11 cellular contexts compared by ENCODE assay signal in the genomic region with DNA sequence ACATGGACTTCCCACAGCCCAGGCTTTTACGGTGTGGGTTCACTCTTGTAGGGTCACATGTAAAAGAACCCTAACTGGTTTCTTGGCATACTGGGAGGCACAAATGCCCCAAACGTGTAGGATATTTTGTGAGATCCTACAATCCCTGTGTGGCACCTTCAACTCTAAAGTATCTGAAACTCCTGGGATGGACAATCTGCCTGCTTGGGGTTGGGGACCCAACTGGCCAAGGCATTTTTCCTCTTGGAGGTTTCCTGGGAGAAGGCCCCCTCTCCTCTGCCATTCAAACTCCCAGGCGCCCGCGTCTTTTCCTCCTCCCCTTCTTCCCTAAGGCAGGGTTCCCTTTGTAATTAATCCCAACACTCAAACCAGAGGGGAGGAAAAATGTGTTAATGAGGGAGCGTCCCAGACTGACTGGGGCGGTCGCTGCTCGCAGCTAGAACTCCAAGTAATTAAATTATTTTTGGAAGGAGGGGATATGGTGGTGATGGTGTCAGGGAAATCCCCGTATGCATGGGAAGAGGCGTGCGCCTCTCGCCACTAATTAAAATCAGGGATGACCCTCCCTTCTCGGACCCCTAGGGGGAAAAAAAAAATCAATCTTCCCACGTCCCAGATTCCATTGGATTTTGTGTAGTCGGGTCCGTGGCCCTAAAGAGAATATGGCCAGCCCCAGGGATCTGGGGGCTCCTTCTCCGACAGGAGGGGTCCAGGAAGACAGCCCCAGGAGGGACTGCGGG. TPM values are rescaled to one million over a fixed set of nuclear protein-coding genes. Genes with fewer than 3 reads are reported as not detected.
DNase-seq lines count a peak whose midpoint lies in the region; ATAC-seq and TF ChIP-seq lines count a peak whose summit lies in the region.
"Had no signal": no experiment of that assay in that cellular context is flagged by ENCODE, and none has a peak within 500 bp of the region (broad histone marks: within the 10 kb centered on the region; RNA-seq: fewer than 3 reads in every experiment).

No MANE protein-coding gene starts in this region.

- no peak overlapping the region for H3K27ac ChIP-seq in OCI-LY3 (ENCODE audit: low read length)
- no peak overlapping the region for H3K27ac ChIP-seq in PC-3 (ENCODE audit: low read length)
- H3K27ac ChIP-seq: epithelial cell of prostate had no signal

- no peaks in the 10 kb centered on the region for H3K9me2 ChIP-seq in PC-3 (replicated peaks; ENCODE audit: low read length)

- H3F3A ChIP-seq in PC-3 (ENCODE audit: low read length, unreplicated experiment): no peaks in the 10 kb centered on the region

- DNase-seq in BE2C (no peak), epithelial cell of proximal tubule (ENCODE audit: low read depth) (no peak), DMS153 (lab: John Stamatoyannopoulos, UW) (no peak), NCI-H128 (lab: John Stamatoyannopoulos, UW; ENCODE audit: unreplicated experiment) (no peak), NCI-H2029 treated with DMSO at 0.1 percent for 48 hours (lab: John Stamatoyannopoulos, UW) (no peak), PC-3 (no peak)

- H4K20me1 ChIP-seq in OCI-LY3 (ENCODE audit: insufficient read depth, low read length): no peaks in the 10 kb centered on the region
- no peaks in the 10 kb centered on the region for H4K20me1 ChIP-seq in PC-3 (ENCODE audit: low read length)

- no peaks in the 10 kb centered on the region for H3K79me2 ChIP-seq in OCI-LY3 (ENCODE audit: low read length)
- H3K79me2 ChIP-seq in PC-3 (ENCODE audit: low read length): no peaks in the 10 kb centered on the region

- H2AFZ ChIP-seq in OCI-LY3 (ENCODE audit: low read depth, low read length): peak overlapping the region; percentile 91
- H2AFZ ChIP-seq in neuron (ENCODE audit: low read depth, low read length): peak overlapping the region; percentile 30
- H2AFZ ChIP-seq in PC-3 (ENCODE audit: low read length): no peak overlapping the region

- intact Hi-C loops in PC-3 (cut with micrococcal nuclease): no loop called here

- POLR2A ChIA-PET in PC-3 (lab: Charles Lee; ENCODE audit: unreplicated experiment): no interaction called here

- H3K4me3 ChIP-seq in BE2C (ENCODE audit: low read depth, low read length) (peak overlapping the region; percentile 79), OCI-LY3 (ENCODE audit: low read length) (peak overlapping the region; percentile 78), epithelial cell of proximal tubule (ENCODE audit: low read depth, low read length) (peak overlapping the region; percentile 69), neuron (ENCODE audit: low read length) (peak overlapping the region; percentile 69), PC-3 (ENCODE audit: low read length) (no peak overlapping the region)

- H3K4me2 ChIP-seq in OCI-LY3 (ENCODE audit: low read length): peak overlapping the region; percentile 77
- H3K4me2 ChIP-seq in PC-3 (ENCODE audit: low read length): no peak overlapping the region

- peak overlapping the region; percentile 59 for H3K9ac ChIP-seq in OCI-LY3 (ENCODE audit: low read length)
- H3K9ac ChIP-seq in PC-3 (ENCODE audit: low read length): no peak overlapping the region

- TF ChIP-seq CTCF in BE2C (IDR thresholded peaks at IDR 0.05; ENCODE audit: low read depth, low read length) (no peak), OCI-LY3 (IDR thresholded peaks at IDR 0.05; ENCODE audit: low read depth, low read length) (no peak), epithelial cell of proximal tubule (conservative IDR thresholded peaks at IDR 0.05; ENCODE audit: low read depth, low read length) (no peak), PC-3 (conservative IDR thresholded peaks at IDR 0.05; ENCODE audit: low read depth, low read length) (no peak)

- CTCF ChIA-PET in PC-3 (lab: Charles Lee): interaction anchor here (0.7 kb wide), 1 partner anchor 33 kb away, joined by 3 read pairs; no protein-coding TSS in a partner anchor

- H3K9me3 ChIP-seq in BE2C (no peaks in the 10 kb centered on the region), OCI-LY3 (ENCODE audit: insufficient read depth, low read length) (no peaks in the 10 kb centered on the region), neuron (ENCODE audit: low read length) (no peaks in the 10 kb centered on the region), PC-3 (ENCODE audit: low read length) (no peaks in the 10 kb centered on the region)

- no TSS peak for BruUV-seq in PC-3 (replicated peaks; lab: Mats Ljungman, UMichigan)

- H3K4me1 ChIP-seq in BE2C: no peaks in the 10 kb centered on the region; the same call in 1 of the 2 replicates
- H3K4me1 ChIP-seq in OCI-LY3 (ENCODE audit: low read length): peaks cover 5% of the 10 kb centered on the region; the same call in 1 of the 2 replicates
- H3K4me1 ChIP-seq in neuron (ENCODE audit: insufficient read depth, low read length): peaks cover 46% of the 10 kb centered on the region
- no peaks in the 10 kb centered on the region for H3K4me1 ChIP-seq in PC-3 (ENCODE audit: insufficient read depth, low read length)

- no peaks in the 10 kb centered on the region for H3K27me3 ChIP-seq in BE2C
- peaks cover 42% of the 10 kb centered on the region for H3K27me3 ChIP-seq in OCI-LY3 (ENCODE audit: low read depth, low read length)
- H3K27me3 ChIP-seq in neuron (ENCODE audit: insufficient read depth, low read length): no peaks in the 10 kb centered on the region
- peaks cover 62% of the 10 kb centered on the region for H3K27me3 ChIP-seq in PC-3 (ENCODE audit: low read length)

- no peaks in the 10 kb centered on the region for H3K36me3 ChIP-seq in BE2C
- no peaks in the 10 kb centered on the region for H3K36me3 ChIP-seq in OCI-LY3 (replicated peaks; ENCODE audit: low read depth, low read length)
- peaks cover 6% of the 10 kb centered on the region for H3K36me3 ChIP-seq in neuron (ENCODE audit: insufficient read depth, low read length)
- H3K36me3 ChIP-seq in PC-3 (ENCODE audit: low read depth, low read length): no peaks in the 10 kb centered on the region

- no peak for ATAC-seq in PC-3

RNA-seq across cellular contexts. Expression of gene VANGL2, which starts 0.7 kb away (rescaled TPM):
- 15.4 TPM for polyA plus RNA-seq in BE2C (2012; ENCODE audit: insufficient read depth, insufficient read length, low read depth)
- 5.6 and 7.2 TPM in 2 replicates for total RNA-seq in epithelial cell of proximal tubule
- 0.06 and 0.44 TPM in 2 replicates for total RNA-seq in PC-3 (2014; rRNA removed)
- total RNA-seq: T-helper 1 cell treated with Interleukin-12 subunit alpha and Interleukin-12 subunit beta and Interleukin-4 antibody, amounts not matched to agents 30 ng/mL and 1 ng/mL, for 36 hours had no signal

RNA-seq across cellular contexts. Expression of gene NHLH1, which starts 32.8 kb away (rescaled TPM):
- polyA plus RNA-seq in BE2C (2012; ENCODE audit: insufficient read depth, insufficient read length, low read depth): 4.6 TPM
- total RNA-seq in epithelial cell of proximal tubule (not detected in 2 replicates), PC-3 (2014; rRNA removed) (not detected in 2 replicates)
- total RNA-seq: G401 had no signal

RNA-seq across cellular contexts. Expression of gene NCSTN, which starts 56.5 kb away (rescaled TPM):
- polyA plus RNA-seq in BE2C (2012; ENCODE audit: insufficient read depth, insufficient read length, low read depth): 108 TPM
- total RNA-seq in epithelial cell of proximal tubule (55.7 and 57.0 TPM in 2 replicates), PC-3 (2014; rRNA removed) (48.2 and 49.6 TPM in 2 replicates)

RNA-seq across cellular contexts. Expression of gene COPA, which starts 56.7 kb away (rescaled TPM):
- 90.3 TPM for polyA plus RNA-seq in BE2C (2012; ENCODE audit: insufficient read depth, insufficient read length, low read depth)
- total RNA-seq in epithelial cell of proximal tubule (89.7 and 96.7 TPM in 2 replicates), PC-3 (2014; rRNA removed) (141 and 142 TPM in 2 replicates)
